ENCODE assay signal across 36 cellular contexts in genomic region chr6:68689910-68690309, GRCh38. TPM values are rescaled to one million over a fixed set of nuclear protein-coding genes. Genes with fewer than 3 reads are reported as not detected.
A peak's percentile ranks its signal among the peaks of the same experiment; 100 is the strongest.
DNase-seq lines count a peak whose midpoint lies in the region; FAIRE-seq and TF ChIP-seq lines count a peak whose summit lies in the region.
"Had no signal": no experiment of that assay in that cellular context is flagged by ENCODE, and none has a peak within 500 bp of the region (broad histone marks: within the 10 kb centered on the region; RNA-seq: fewer than 3 reads in every experiment).

No MANE protein-coding gene starts in this region.

- peak overlapping the region; percentile 49 for H3K27ac ChIP-seq in substantia nigra (ENCODE audit: low read depth, low read length, poor library complexity, severe bottlenecking)
- H3K27ac ChIP-seq: BLaER1 treated with 17β-estradiol and CSF1 and Interleukin-3, amounts not matched to agents 10 nM and 100 nM; coronary artery; epithelial cell of prostate; Peyer's patch; prostate gland; tibial artery; WERI-Rb-1 had no signal

- DNase-seq in H54 (ENCODE audit: insufficient read length, low spot score), result no peak
- DNase-seq in NCI-H2107 treated with DMSO at 0.1 percent for 48 hours (lab: John Stamatoyannopoulos, UW; ENCODE audit: unreplicated experiment), result peak; percentile 92
- DNase-seq in RPMI8226, result peak; percentile 19
- no peak for DNase-seq in substantia nigra (lab: John Stamatoyannopoulos, UW)
- DNase-seq in activated CD4-positive, alpha-beta T cell treated with anti-CD3 and anti-CD28 coated beads for 4 hours, result no peak
- DNase-seq in activated CD8-positive, alpha-beta memory T cell treated with anti-CD3 and anti-CD28 coated beads, Interleukin-2, amount 50 U/mL, for 48 hours, result no peak
- no peak for DNase-seq in occipital lobe (lab: John Stamatoyannopoulos, UW)
- DNase-seq: activated CD4-positive, alpha-beta T cell treated with anti-CD3 and anti-CD28 coated beads, Interleukin-2, amount 10 ng/mL, durations not matched to agents 24 days and 14 days; activated CD8-positive, alpha-beta memory T cell treated with anti-CD3 and anti-CD28 coated beads, Interleukin-2, amount 10 ng/mL, durations not matched to agents 7 days and 5 days; activated gamma-delta T cell treated with Interleukin-2 at 50 U/mL for 16 hours; activated T-cell treated with anti-CD3 and anti-CD28 coated beads, Interleukin-2, amount 50 U/mL, for 48 hours; effector memory CD4-positive, alpha-beta T cell; GDM1; HFFc6; hypothalamus; IMR-90; left colon; mucosa of descending colon; natural killer cell; NCI-H1092 treated with DMSO at 0.1 percent for 48 hours; NCI-H2081; NCI-H446 treated with DMSO at 0.1 percent for 48 hours; NK-92 treated with Interleukin-12 subunit alpha and Interleukin-12 subunit beta, amount 100 ng/mL, for 24 hours; nucleus accumbens; Peyer's patch; stimulated activated CD4-positive, alpha-beta T cell treated with anti-CD3 and anti-CD28 coated beads, Interleukin-12 subunit alpha, Interleukin-12 subunit beta, amount 100 ng/mL, for 4 hours; stimulated activated CD4-positive, alpha-beta T cell treated with anti-CD3 and anti-CD28 coated beads, Interleukin-4, amount 100 ng/mL, for 1 hour; T-helper 9 cell; tibial artery; WERI-Rb-1 had no signal

- TF ChIP-seq POLR2A in H54 (IDR thresholded peaks at IDR 0.05; ENCODE audit: low read depth, low read length), result no peak

- FAIRE-seq in H54 (lab: Jason Lieb, UNC), result peak; percentile 72
- FAIRE-seq: astrocyte had no signal

RNA-seq across cellular contexts. Expression of gene ADGRB3, which starts 54.8 kb away (rescaled TPM):
- 179 TPM for total RNA-seq in occipital lobe
- total RNA-seq: activated CD4-positive, alpha-beta T cell treated with anti-CD3 and anti-CD28 coated beads, Interleukin-2, amount 10 ng/mL, durations not matched to agents 24 days and 14 days; IMR-90; lung microvascular endothelial cell; natural killer cell had no signal

Comparison
In these comparisons a context has a peak if more than half of its experiments do, and no peak if none do; other contexts are left out.
1. DNase-seq: peak in NCI-H2107 treated with DMSO at 0.1 percent for 48 hours (single experiment) and RPMI8226 (single experiment); none in H54 (single experiment), substantia nigra (0 of 49), activated CD4-positive, alpha-beta T cell treated with anti-CD3 and anti-CD28 coated beads for 4 hours (0 of 2), activated CD8-positive, alpha-beta memory T cell treated with anti-CD3 and anti-CD28 coated beads, Interleukin-2, amount 50 U/mL, for 48 hours (single experiment) and occipital lobe (single experiment).